In the genomic region with DNA sequence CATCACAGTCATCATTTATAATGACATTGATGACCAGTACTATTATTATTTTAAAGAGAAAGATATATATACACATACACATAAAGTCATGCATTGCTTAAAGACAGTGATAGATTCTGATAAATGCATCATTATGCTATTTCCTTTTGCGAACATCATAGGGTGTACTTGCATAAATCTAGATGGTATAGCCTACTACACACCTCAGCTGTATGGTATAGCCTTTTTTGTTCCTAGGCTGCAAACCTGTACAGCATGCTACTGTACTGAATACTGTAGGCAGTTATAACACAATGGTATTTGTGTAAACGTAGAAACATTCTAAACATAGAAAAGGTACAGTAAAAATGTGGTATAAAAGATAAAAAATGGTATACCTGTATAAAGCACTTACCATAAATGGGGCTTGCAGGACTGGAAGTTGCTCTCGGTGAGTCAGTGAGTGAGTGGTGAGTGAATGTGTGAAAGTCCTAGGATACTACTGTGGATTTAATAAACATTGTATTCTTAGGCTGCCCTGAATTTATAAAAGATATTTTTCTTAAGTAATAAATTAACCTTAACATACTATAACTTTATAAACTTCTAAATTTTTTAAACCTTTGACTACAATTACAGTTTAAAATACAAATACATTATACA, we compare ENCODE assay signal across 2 cellular contexts.
TF ChIP-seq lines count a peak whose summit lies in the region.

No MANE protein-coding gene starts in this region.

TF ChIP-seq in IMR-90, 13 proteins besides CTCF, POLR2A, EP300 and RAD21:
- TF ChIP-seq CEBPB (IDR thresholded peaks at IDR 0.05; ENCODE audit: low read depth, low read length) (no peak), RCOR1 (IDR thresholded peaks at IDR 0.05; ENCODE audit: insufficient replicate concordance, low read length) (no peak), RFX5 (IDR thresholded peaks at IDR 0.05; ENCODE audit: low read depth, low read length) (no peak), MXI1 (IDR thresholded peaks at IDR 0.05; ENCODE audit: borderline replicate concordance, low read depth, low read length) (no peak), BHLHE40 (IDR thresholded peaks at IDR 0.05; ENCODE audit: low read depth, low read length) (no peak), SMC3 (IDR thresholded peaks at IDR 0.05; ENCODE audit: low read depth, low read length) (no peak)
- TF ChIP-seq, protein P1, sequence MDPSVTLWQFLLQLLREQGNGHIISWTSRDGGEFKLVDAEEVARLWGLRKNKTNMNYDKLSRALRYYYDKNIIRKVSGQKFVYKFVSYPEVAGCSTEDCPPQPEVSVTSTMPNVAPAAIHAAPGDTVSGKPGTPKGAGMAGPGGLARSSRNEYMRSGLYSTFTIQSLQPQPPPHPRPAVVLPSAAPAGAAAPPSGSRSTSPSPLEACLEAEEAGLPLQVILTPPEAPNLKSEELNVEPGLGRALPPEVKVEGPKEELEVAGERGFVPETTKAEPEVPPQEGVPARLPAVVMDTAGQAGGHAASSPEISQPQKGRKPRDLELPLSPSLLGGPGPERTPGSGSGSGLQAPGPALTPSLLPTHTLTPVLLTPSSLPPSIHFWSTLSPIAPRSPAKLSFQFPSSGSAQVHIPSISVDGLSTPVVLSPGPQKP (IDR thresholded peaks at IDR 0.05; ENCODE audit: borderline replicate concordance, low read depth, low read length) = no peak

TF ChIP-seq in HepG2, 621 proteins besides CTCF, POLR2A, EP300 and RAD21:
- TF ChIP-seq, protein P2, sequence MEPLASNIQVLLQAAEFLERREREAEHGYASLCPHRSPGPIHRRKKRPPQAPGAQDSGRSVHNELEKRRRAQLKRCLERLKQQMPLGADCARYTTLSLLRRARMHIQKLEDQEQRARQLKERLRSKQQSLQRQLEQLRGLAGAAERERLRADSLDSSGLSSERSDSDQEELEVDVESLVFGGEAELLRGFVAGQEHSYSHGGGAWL (CRISPR knock-in tag; IDR thresholded peaks at IDR 0.05) = no peak
- TF ChIP-seq MYC (CRISPR knock-in tag; IDR thresholded peaks at IDR 0.05; ENCODE audit: borderline replicate concordance) = no peak
- TF ChIP-seq, protein P3, sequence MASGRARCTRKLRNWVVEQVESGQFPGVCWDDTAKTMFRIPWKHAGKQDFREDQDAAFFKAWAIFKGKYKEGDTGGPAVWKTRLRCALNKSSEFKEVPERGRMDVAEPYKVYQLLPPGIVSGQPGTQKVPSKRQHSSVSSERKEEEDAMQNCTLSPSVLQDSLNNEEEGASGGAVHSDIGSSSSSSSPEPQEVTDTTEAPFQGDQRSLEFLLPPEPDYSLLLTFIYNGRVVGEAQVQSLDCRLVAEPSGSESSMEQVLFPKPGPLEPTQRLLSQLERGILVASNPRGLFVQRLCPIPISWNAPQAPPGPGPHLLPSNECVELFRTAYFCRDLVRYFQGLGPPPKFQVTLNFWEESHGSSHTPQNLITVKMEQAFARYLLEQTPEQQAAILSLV (CRISPR knock-in tag; IDR thresholded peaks at IDR 0.05; ENCODE audit: borderline replicate concordance) = no peak
- TF ChIP-seq ZNF775 (CRISPR knock-in tag; IDR thresholded peaks at IDR 0.05; ENCODE audit: borderline replicate concordance) = no peak
- TF ChIP-seq RORA (CRISPR knock-in tag; IDR thresholded peaks at IDR 0.05) = no peak
- TF ChIP-seq, protein P4, sequence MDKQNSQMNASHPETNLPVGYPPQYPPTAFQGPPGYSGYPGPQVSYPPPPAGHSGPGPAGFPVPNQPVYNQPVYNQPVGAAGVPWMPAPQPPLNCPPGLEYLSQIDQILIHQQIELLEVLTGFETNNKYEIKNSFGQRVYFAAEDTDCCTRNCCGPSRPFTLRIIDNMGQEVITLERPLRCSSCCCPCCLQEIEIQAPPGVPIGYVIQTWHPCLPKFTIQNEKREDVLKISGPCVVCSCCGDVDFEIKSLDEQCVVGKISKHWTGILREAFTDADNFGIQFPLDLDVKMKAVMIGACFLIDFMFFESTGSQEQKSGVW (CRISPR knock-in tag; IDR thresholded peaks at IDR 0.05; ENCODE audit: borderline replicate concordance) = no peak
- TF ChIP-seq ZNF317 (CRISPR knock-in tag; IDR thresholded peaks at IDR 0.05) = no peak
